In the genomic region with DNA sequence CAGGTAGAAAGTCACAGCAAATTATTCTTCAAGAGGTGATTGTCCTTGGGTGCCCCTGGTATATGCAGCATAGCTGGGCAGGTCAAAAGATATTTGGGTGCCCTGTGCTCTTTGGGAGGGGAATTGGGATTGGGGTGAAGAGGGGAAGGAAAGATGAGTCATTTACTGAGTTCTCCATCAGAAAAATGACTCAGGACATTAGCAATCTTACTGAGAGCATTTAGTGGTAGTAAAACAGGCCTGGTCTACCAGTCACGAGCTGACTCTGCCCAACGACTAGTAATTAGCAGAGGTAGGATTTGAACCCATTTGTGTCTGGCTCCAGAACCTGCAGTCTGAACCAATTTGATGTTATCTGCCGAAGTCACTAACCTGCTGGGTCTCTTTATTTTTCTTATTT, we compare ENCODE assay signal across 27 cellular contexts. TPM values are rescaled to one million over a fixed set of nuclear protein-coding genes. Genes with fewer than 3 reads are reported as not detected.
"Had no signal": no experiment of that assay in that cellular context is flagged by ENCODE, and none has a peak within 500 bp of the region (broad histone marks: within the 10 kb centered on the region; RNA-seq: fewer than 3 reads in every experiment).

No MANE protein-coding gene starts in this region.

- H3K27ac Mint-ChIP-seq: immature natural killer cell; natural killer cell treated with Interleukin-12 subunit alpha and Interleukin-12 subunit beta and Interleukin-15 and Interleukin-18, amount 100 ng/mL, for 72 hours; neural progenitor cell; stimulated activated naive B cell treated with anti-CD40 and anti-IgM and Interleukin-4, amounts not matched to agents 10 μg/mL and 1 μg/mL and 100 μg/mL, for 72 hours; stimulated activated naive CD8-positive, alpha-beta T cell treated with anti-CD3 and anti-CD28 coated beads, Interleukin-15, amount 100 ng/mL, for 72 hours had no signal

- ATAC-seq: gastroesophageal sphincter; left cardiac atrium; lower lobe of right lung; natural killer cell treated with Interleukin-12 subunit alpha and Interleukin-12 subunit beta and Interleukin-15 and Interleukin-18, amount 100 ng/mL, for 72 hours; stimulated activated naive B cell treated with anti-CD40 and anti-IgM and Interleukin-4, amounts not matched to agents 10 μg/mL and 1 μg/mL and 100 μg/mL, for 72 hours; stimulated activated naive CD8-positive, alpha-beta T cell treated with anti-CD3 and anti-CD28 coated beads, Interleukin-15, amount 100 ng/mL, for 72 hours; upper lobe of right lung had no signal

- H3K27ac ChIP-seq: dorsolateral prefrontal cortex, epithelial cell of prostate, esophagus muscularis mucosa, gastroesophageal sphincter, left ventricle myocardium inferior, lower lobe of right lung, neural progenitor cell, ovary, right atrium auricular region, sigmoid colon, skin epidermis, testis, tibial nerve, upper lobe of right lung, vagina had no signal

- H3K9me3 Mint-ChIP-seq: immature natural killer cell; natural killer cell treated with Interleukin-12 subunit alpha and Interleukin-12 subunit beta and Interleukin-15 and Interleukin-18, amount 100 ng/mL, for 72 hours; stimulated activated naive B cell treated with anti-CD40 and anti-IgM and Interleukin-4, amounts not matched to agents 10 μg/mL and 1 μg/mL and 100 μg/mL, for 72 hours; stimulated activated naive CD8-positive, alpha-beta T cell treated with anti-CD3 and anti-CD28 coated beads, Interleukin-15, amount 100 ng/mL, for 72 hours had no signal

- H3K4me3 ChIP-seq: dorsolateral prefrontal cortex, esophagus muscularis mucosa, gastroesophageal sphincter, left ventricle myocardium inferior, lower lobe of right lung, neural progenitor cell, ovary, right atrium auricular region, sigmoid colon, skin epidermis, testis, tibial nerve, upper lobe of right lung, vagina had no signal

- H3K27me3 ChIP-seq: ovary, right atrium auricular region, testis, vagina had no signal

- DNase-seq: dorsolateral prefrontal cortex; effector CD8-positive, alpha-beta T cell; glutamatergic neuron; immature natural killer cell; left cardiac atrium; left ventricle myocardium inferior; lower lobe of right lung; mesenchymal stem cell; midbrain; nucleus accumbens; ovary; sigmoid colon; stimulated activated CD4-positive, alpha-beta T cell treated with anti-CD3 and anti-CD28 coated beads, Interleukin-2, amount 100 ng/mL, for 24 hours; stimulated activated CD4-positive, alpha-beta T cell treated with anti-CD3 and anti-CD28 coated beads, Interleukin-4, amount 100 ng/mL, for 4 hours; stimulated activated naive B cell treated with anti-CD40 and anti-IgM and Interleukin-4, amounts not matched to agents 10 μg/mL and 1 μg/mL and 100 μg/mL, for 72 hours; stimulated activated naive CD8-positive, alpha-beta T cell treated with anti-CD3 and anti-CD28 coated beads, Interleukin-15, amount 100 ng/mL, for 72 hours; testis; upper lobe of right lung had no signal

- H3K4me1 ChIP-seq: left ventricle myocardium inferior, neural progenitor cell, testis, upper lobe of right lung had no signal

- H3K9ac ChIP-seq: neural progenitor cell had no signal

- H3K36me3 ChIP-seq: esophagus muscularis mucosa, gastroesophageal sphincter, left ventricle myocardium inferior, lower lobe of right lung, neural progenitor cell, ovary, right atrium auricular region, sigmoid colon, tibial nerve, upper lobe of right lung, vagina had no signal

- H3K4me3 Mint-ChIP-seq: immature natural killer cell; natural killer cell treated with Interleukin-12 subunit alpha and Interleukin-12 subunit beta and Interleukin-15 and Interleukin-18, amount 100 ng/mL, for 72 hours; neural progenitor cell; stimulated activated naive B cell treated with anti-CD40 and anti-IgM and Interleukin-4, amounts not matched to agents 10 μg/mL and 1 μg/mL and 100 μg/mL, for 72 hours; stimulated activated naive CD8-positive, alpha-beta T cell treated with anti-CD3 and anti-CD28 coated beads, Interleukin-15, amount 100 ng/mL, for 72 hours had no signal

- H3K9me3 ChIP-seq: esophagus muscularis mucosa, gastroesophageal sphincter, left ventricle myocardium inferior, lower lobe of right lung, ovary, right atrium auricular region, sigmoid colon, testis, tibial nerve, upper lobe of right lung, vagina had no signal

- H3K36me3 Mint-ChIP-seq: immature natural killer cell; natural killer cell treated with Interleukin-12 subunit alpha and Interleukin-12 subunit beta and Interleukin-15 and Interleukin-18, amount 100 ng/mL, for 72 hours; neural progenitor cell had no signal

RNA-seq across cellular contexts. Expression of a gene that starts 6.0 kb away (rescaled TPM):
- total RNA-seq: natural killer cell treated with Interleukin-12 subunit alpha and Interleukin-12 subunit beta and Interleukin-15 and Interleukin-18, amount 100 ng/mL, for 72 hours had no signal
- polyA plus RNA-seq: immature natural killer cell had no signal
